Comparison of ENCODE assay signal across 8 cellular contexts in the genomic region with DNA sequence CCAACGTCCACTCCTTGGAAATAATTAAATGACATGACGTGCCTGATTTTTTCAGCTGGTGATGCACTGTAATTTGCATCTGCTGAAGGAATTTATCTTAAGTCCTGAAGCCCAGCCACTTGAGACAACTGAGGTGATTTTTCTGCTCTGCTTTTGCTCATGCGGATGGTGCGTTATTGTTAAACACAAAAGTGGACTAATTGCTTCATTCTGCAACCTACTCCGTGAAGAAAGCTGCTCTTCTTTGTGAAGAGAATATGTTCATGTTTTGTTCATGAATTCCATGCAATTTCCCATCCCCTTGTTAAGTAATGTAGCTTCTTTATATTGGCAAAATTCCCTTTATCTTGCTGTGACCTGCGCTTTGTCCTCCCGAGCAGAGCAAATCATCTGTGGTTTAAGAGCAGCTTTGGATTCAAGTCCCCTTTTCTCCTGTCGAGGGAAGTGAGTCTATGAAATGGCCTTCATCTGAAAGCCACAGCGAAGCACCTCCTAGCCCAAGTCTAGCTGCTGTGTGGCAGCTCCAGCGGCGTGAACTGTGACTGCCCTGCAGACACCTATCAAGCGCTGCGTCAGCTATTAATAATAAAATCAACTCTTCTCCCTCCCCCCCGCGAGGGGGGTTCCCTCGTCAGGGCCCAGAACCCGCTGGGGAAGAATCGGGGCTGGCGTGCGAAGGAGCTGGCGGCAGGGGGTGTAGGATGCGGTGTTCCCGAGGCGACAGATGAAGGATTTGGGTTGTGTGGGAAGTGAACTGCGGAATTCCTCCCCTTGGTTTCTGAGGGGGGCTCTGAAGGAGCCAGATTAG. TPM values are rescaled to one million over a fixed set of nuclear protein-coding genes. Genes with fewer than 3 reads are reported as not detected.
DNase-seq lines count a peak whose midpoint lies in the region; ATAC-seq and TF ChIP-seq lines count a peak whose summit lies in the region.

No MANE protein-coding gene starts in this region.

- H3K4me3 ChIP-seq in lower leg skin (ENCODE audit: low read depth, poor library complexity, severe bottlenecking), result peak overlapping the region; percentile 67

- BruUV-seq in Calu3 (replicated peaks; lab: Mats Ljungman, UMichigan), result no TSS peak

- no peak for TF ChIP-seq POLR2A in lower leg skin (IDR thresholded peaks at IDR 0.05)

- TF ChIP-seq CTCF in Calu3 (IDR thresholded peaks at IDR 0.05; ENCODE audit: unreplicated experiment) (no peak), WTC11 (IDR thresholded peaks at IDR 0.05) (no peak), lower leg skin (IDR thresholded peaks at IDR 0.05) (no peak)

- WGBS in lower leg skin, 2 donors, result 10 to 12% methylated on average over 25 of the region's 25 CpGs

- DNase-seq in Calu3 (peak; percentile 71), M059J (ENCODE audit: low read depth) (peak; percentile 70), WTC11 (ENCODE audit: low spot score) (peak; percentile 59), dedifferentiated amniotic fluid mesenchymal stem cell (ENCODE audit: extremely low spot score) (peak; percentile 17), lower leg skin (ENCODE audit: low spot score in 2 of 2) (peak; percentile 40 to 86), DMS114 treated with DMSO at 0.1 percent for 48 hours (lab: John Stamatoyannopoulos, UW; ENCODE audit: unreplicated experiment) (no peak)
- DNase-seq in stimulated activated CD4-positive, alpha-beta T cell treated with anti-CD3 and anti-CD28 coated beads, TNF-alpha, amount 100 ng/mL, for 24 hours (ENCODE audit: low read depth in 3 of 3), result peak; percentile 27 to 46 (median 33)

- CTCF ChIA-PET in Calu3 (lab: Charles Lee), result interaction anchor here (0.6 to 2.1 kb wide), 7 partner anchors 10 to 1360 kb away, joined by 3 to 9 read pairs (median 5); no protein-coding TSS in a partner anchor
- CTCF ChIA-PET in WTC11 (lab: Charles Lee), result interaction anchor here (0.5 to 2.9 kb wide), 9 partner anchors 12 to 325 kb away, joined by 3 to 17 read pairs (median 4); a partner anchor contains a TSS

- peak; percentile 2 for ATAC-seq in GM21529 (IDR thresholded peaks at IDR 0.05; ENCODE audit: unreplicated experiment)
- peak; percentile 38 for ATAC-seq in WTC11

- H3K4me3 Mint-ChIP-seq in Calu3 (ENCODE audit: low read depth, unreplicated experiment), result peak overlapping the region; percentile 90
- H3K4me3 Mint-ChIP-seq in WTC11, result peak overlapping the region; percentile 62

- H3K4me1 Mint-ChIP-seq in Calu3 (ENCODE audit: low read depth, unreplicated experiment) (peaks cover 18% of the 10 kb centered on the region), WTC11 (peaks cover 45% of the 10 kb centered on the region)

- intact Hi-C loops in Calu3 (cut with micrococcal nuclease; ENCODE audit: unreplicated experiment), result loop anchor here (2.0 kb wide), 1 partner anchor 31 kb away; no protein-coding TSS in a partner anchor
- intact Hi-C loops in lower leg skin (cut with DNase I; ENCODE audit: low total_unique reads), result no loop called here

- peaks cover 56% of the 10 kb centered on the region for H3K36me3 Mint-ChIP-seq in Calu3 (ENCODE audit: insufficient read depth, unreplicated experiment)
- peaks cover 30% of the 10 kb centered on the region for H3K36me3 Mint-ChIP-seq in WTC11

- H3K27ac Mint-ChIP-seq in Calu3 (ENCODE audit: unreplicated experiment), result peak overlapping the region; percentile 88
- H3K27ac Mint-ChIP-seq in WTC11, result peak overlapping the region; percentile 42; the same call in 1 of the 2 replicates

- no peaks in the 10 kb centered on the region for H3K27me3 Mint-ChIP-seq in Calu3 (ENCODE audit: unreplicated experiment)
- peaks cover 13% of the 10 kb centered on the region for H3K27me3 Mint-ChIP-seq in WTC11 (ENCODE audit: low read depth)

- no peaks in the 10 kb centered on the region for H3K9me3 Mint-ChIP-seq in Calu3 (ENCODE audit: low read depth, unreplicated experiment)
- H3K9me3 Mint-ChIP-seq in WTC11, result no peaks in the 10 kb centered on the region

- POLR2A ChIA-PET in WTC11 (lab: Charles Lee), result no interaction called here

TF ChIP-seq in WTC11, 78 proteins besides CTCF, POLR2A, EP300 and RAD21:
- no peak for TF ChIP-seq FOXJ3 (CRISPR knock-in tag; IDR thresholded peaks at IDR 0.05; ENCODE audit: borderline replicate concordance)
- TF ChIP-seq, protein P1, sequence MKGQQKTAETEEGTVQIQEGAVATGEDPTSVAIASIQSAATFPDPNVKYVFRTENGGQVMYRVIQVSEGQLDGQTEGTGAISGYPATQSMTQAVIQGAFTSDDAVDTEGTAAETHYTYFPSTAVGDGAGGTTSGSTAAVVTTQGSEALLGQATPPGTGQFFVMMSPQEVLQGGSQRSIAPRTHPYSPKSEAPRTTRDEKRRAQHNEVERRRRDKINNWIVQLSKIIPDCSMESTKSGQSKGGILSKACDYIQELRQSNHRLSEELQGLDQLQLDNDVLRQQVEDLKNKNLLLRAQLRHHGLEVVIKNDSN (CRISPR knock-in tag; IDR thresholded peaks at IDR 0.05), result 0 out of 2 replicates have a peak, but pooled peaks have one; percentile 11
- TF ChIP-seq, protein P2, sequence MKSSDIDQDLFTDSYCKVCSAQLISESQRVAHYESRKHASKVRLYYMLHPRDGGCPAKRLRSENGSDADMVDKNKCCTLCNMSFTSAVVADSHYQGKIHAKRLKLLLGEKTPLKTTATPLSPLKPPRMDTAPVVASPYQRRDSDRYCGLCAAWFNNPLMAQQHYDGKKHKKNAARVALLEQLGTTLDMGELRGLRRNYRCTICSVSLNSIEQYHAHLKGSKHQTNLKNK (CRISPR knock-in tag; IDR thresholded peaks at IDR 0.05), result no peak
- TF ChIP-seq, protein P3, sequence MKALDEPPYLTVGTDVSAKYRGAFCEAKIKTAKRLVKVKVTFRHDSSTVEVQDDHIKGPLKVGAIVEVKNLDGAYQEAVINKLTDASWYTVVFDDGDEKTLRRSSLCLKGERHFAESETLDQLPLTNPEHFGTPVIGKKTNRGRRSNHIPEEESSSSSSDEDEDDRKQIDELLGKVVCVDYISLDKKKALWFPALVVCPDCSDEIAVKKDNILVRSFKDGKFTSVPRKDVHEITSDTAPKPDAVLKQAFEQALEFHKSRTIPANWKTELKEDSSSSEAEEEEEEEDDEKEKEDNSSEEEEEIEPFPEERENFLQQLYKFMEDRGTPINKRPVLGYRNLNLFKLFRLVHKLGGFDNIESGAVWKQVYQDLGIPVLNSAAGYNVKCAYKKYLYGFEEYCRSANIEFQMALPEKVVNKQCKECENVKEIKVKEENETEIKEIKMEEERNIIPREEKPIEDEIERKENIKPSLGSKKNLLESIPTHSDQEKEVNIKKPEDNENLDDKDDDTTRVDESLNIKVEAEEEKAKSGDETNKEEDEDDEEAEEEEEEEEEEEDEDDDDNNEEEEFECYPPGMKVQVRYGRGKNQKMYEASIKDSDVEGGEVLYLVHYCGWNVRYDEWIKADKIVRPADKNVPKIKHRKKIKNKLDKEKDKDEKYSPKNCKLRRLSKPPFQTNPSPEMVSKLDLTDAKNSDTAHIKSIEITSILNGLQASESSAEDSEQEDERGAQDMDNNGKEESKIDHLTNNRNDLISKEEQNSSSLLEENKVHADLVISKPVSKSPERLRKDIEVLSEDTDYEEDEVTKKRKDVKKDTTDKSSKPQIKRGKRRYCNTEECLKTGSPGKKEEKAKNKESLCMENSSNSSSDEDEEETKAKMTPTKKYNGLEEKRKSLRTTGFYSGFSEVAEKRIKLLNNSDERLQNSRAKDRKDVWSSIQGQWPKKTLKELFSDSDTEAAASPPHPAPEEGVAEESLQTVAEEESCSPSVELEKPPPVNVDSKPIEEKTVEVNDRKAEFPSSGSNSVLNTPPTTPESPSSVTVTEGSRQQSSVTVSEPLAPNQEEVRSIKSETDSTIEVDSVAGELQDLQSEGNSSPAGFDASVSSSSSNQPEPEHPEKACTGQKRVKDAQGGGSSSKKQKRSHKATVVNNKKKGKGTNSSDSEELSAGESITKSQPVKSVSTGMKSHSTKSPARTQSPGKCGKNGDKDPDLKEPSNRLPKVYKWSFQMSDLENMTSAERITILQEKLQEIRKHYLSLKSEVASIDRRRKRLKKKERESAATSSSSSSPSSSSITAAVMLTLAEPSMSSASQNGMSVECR (CRISPR knock-in tag; IDR thresholded peaks at IDR 0.05; ENCODE audit: borderline replicate concordance), result 0 out of 2 replicates have a peak, but pooled peaks have one; percentile 5
- TF ChIP-seq ZNF232 (CRISPR knock-in tag; IDR thresholded peaks at IDR 0.05), result no peak

RNA-seq across cellular contexts. Expression of a gene that starts 0.9 kb away (rescaled TPM):
- 388 and 437 TPM in 2 replicates for total RNA-seq in Calu3 (2022)
- 86.9 and 140 TPM in 2 replicates for total RNA-seq in M059J (2014; rRNA removed; shearing (Covaris generic))
- 216 to 239 TPM (median 216 TPM) in 3 replicates for total RNA-seq in WTC11 (2021)
- total RNA-seq in lower leg skin, result 100 to 1,000 TPM in 2 of 4 donors, 10 to 100 TPM in 2; 61.9 to 103 (median 86.1) TPM
